In the genomic region with DNA sequence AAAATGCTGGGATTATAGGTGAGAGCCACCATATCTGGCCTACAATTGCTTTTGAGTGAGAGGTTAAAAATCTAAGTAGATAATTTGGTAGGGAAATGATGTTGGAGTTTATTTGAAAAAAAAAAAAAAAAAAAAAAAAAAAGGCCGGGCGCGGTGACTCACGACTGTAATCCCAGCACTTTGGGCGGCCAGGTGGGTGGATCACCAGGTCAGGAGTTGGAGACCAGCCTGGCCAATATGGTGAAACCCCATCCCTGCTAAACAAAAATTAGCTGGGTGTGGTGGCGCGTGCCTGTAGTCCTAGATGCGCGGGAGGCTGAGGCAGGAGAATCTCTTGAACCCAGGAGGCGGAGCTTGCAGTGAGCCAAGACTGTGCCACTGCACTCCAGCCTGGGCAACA, we compare ENCODE assay signal across 1 cellular context. TPM values are rescaled to one million over a fixed set of nuclear protein-coding genes. Genes with fewer than 3 reads are reported as not detected.
"Had no signal": no experiment of that assay in that cellular context is flagged by ENCODE, and none has a peak within 500 bp of the region (broad histone marks: within the 10 kb centered on the region; RNA-seq: fewer than 3 reads in every experiment).

No MANE protein-coding gene starts in this region.

RNA-seq across cellular contexts. Expression of gene TRIM7, which starts 9.2 kb away (rescaled TPM):
- total RNA-seq: endodermal cell had no signal
